In genomic region chr11:62805044-62805892, GRCh38 we compare ENCODE assay signal across 8 cellular contexts. TPM values are rescaled to one million over a fixed set of nuclear protein-coding genes. Genes with fewer than 3 reads are reported as not detected.
DNase-seq lines count a peak whose midpoint lies in the region; ATAC-seq and TF ChIP-seq lines count a peak whose summit lies in the region.

NXF1 (minus strand) TSS chr11:62805440; CDS start chr11:62805356, 84 bp downstream.

- no peak within 1 kb of the TSS for H2AFZ ChIP-seq in smooth muscle cell (ENCODE audit: low read depth)

- H3K79me2 ChIP-seq in smooth muscle cell (ENCODE audit: low read depth): peaks cover 33% of the 10 kb centered on the region

- peaks cover 18% of the 10 kb centered on the region for H3K4me1 ChIP-seq in smooth muscle cell (ENCODE audit: low read depth)

- peak within 1 kb of the TSS; percentile 97 for H3K4me3 ChIP-seq in smooth muscle cell

- no peaks in the 10 kb centered on the region for H3K9me3 ChIP-seq in smooth muscle cell (replicated peaks; ENCODE audit: low read depth)

- peaks cover 6% of the 10 kb centered on the region for H3K36me3 ChIP-seq in smooth muscle cell (ENCODE audit: low read depth)

- H3F3A ChIP-seq in smooth muscle cell (ENCODE audit: low read depth): peaks cover 30% of the 10 kb centered on the region

- peak within 1 kb of the TSS; percentile 94 for H3K9ac ChIP-seq in smooth muscle cell (ENCODE audit: low read depth)

- H3K4me2 ChIP-seq in smooth muscle cell: peak within 1 kb of the TSS; percentile 93

- peaks cover 32% of the 10 kb centered on the region for H4K20me1 ChIP-seq in smooth muscle cell (ENCODE audit: low read depth)

- in situ Hi-C loops in T47D (cut with HindIII; ENCODE audit: low pct_unique_long_range_greater_than_20kb, low sequenced_read_pairs): no loop called here

- H3K27ac ChIP-seq in VCaP (peak within 1 kb of the TSS; percentile 80), smooth muscle cell (ENCODE audit: low read depth) (peak within 1 kb of the TSS; percentile 91)

- TF ChIP-seq CTCF in VCaP (conservative IDR thresholded peaks at IDR 0.05) (peak; percentile 6; the same call in 1 of the 2 replicates), smooth muscle cell (IDR thresholded peaks at IDR 0.05; ENCODE audit: borderline replicate concordance, insufficient read depth, poor library complexity, severe bottlenecking) (peak; percentile 9)

- no peaks in the 10 kb centered on the region for H3K27me3 ChIP-seq in smooth muscle cell (ENCODE audit: low read depth)

- 1% methylated on average over 61 of the region's 77 CpGs for WGBS in smooth muscle cell (ENCODE audit: low lambda C conversion rate)

- peak; percentile 78 for ATAC-seq in GM18873 (IDR thresholded peaks at IDR 0.05; ENCODE audit: low FRiP score, unreplicated experiment)
- peak; percentile 84 for ATAC-seq in HG03135 (IDR thresholded peaks at IDR 0.05; ENCODE audit: unreplicated experiment)

- DNase-seq in AG08395 (ENCODE audit: low spot score) (peak; percentile 99), NCI-H2196 treated with DMSO at 0.1 percent for 48 hours (lab: John Stamatoyannopoulos, UW; ENCODE audit: unreplicated experiment) (peak; percentile 88), T47D (ENCODE audit: low read depth in 1 of 2, low spot score in 1 of 2) (peak; percentile 91 to 97), iPS-NIHi7 (ENCODE audit: extremely low spot score) (peak; percentile 98), smooth muscle cell (lab: John Stamatoyannopoulos, UW; ENCODE audit: unreplicated experiment) (peak; percentile 90)

RNA-seq across cellular contexts. Expression of gene NXF1, which starts in this region (rescaled TPM):
- total RNA-seq in smooth muscle cell: 33.4 and 35.4 TPM in 2 replicates
- polyA plus RNA-seq in smooth muscle cell: 46.5 and 78.8 TPM in 2 replicates

Comparison
In these comparisons a context has a peak if more than half of its experiments do, and no peak if none do; other contexts are left out.
1. Peak in every context shown above with its lines: DNase-seq, ATAC-seq, H3K4me3 ChIP-seq and H3K27ac ChIP-seq.